Comparison of ENCODE assay signal across 2 cellular contexts in the genomic region with DNA sequence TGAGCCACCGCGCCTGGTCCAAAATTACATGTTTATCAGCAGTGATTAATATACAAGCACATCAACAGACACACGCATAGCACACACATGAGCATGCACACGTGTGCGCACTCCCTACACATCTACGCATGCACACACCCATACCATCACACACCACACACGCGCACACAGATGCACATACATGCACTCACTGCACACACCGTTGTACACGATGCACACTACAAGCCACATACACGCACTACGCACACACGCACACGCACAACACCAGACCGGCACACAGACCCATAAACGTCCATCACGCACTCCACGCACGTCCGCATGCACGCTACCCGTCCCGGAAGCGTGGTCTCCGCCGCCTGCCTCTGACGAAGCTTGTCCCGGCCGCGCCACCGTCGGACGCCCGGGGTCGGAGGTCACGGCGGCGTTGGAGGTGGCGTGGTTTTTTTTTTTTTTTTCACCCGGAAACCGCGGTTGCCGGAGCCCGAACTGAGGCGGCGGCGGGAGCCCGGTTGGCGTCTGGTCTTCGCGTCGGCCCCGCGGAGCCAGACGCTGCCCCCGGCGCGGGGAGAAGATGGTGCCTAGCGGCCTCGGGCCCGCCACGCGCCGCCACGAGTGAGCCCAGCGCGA.
TF ChIP-seq lines count a peak whose summit lies in the region.

A gene with protein sequence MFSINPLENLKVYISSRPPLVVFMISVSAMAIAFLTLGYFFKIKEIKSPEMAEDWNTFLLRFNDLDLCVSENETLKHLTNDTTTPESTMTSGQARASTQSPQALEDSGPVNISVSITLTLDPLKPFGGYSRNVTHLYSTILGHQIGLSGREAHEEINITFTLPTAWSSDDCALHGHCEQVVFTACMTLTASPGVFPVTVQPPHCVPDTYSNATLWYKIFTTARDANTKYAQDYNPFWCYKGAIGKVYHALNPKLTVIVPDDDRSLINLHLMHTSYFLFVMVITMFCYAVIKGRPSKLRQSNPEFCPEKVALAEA (plus strand): TSS at position 457 of the 627 bp plus-strand sequence. CDS start 20,641 bp downstream, outside the sequence.

TF ChIP-seq in HEK293, 187 proteins besides CTCF, POLR2A, EP300 and RAD21 (continued from another document and continues in another):
- TF ChIP-seq, protein P1, sequence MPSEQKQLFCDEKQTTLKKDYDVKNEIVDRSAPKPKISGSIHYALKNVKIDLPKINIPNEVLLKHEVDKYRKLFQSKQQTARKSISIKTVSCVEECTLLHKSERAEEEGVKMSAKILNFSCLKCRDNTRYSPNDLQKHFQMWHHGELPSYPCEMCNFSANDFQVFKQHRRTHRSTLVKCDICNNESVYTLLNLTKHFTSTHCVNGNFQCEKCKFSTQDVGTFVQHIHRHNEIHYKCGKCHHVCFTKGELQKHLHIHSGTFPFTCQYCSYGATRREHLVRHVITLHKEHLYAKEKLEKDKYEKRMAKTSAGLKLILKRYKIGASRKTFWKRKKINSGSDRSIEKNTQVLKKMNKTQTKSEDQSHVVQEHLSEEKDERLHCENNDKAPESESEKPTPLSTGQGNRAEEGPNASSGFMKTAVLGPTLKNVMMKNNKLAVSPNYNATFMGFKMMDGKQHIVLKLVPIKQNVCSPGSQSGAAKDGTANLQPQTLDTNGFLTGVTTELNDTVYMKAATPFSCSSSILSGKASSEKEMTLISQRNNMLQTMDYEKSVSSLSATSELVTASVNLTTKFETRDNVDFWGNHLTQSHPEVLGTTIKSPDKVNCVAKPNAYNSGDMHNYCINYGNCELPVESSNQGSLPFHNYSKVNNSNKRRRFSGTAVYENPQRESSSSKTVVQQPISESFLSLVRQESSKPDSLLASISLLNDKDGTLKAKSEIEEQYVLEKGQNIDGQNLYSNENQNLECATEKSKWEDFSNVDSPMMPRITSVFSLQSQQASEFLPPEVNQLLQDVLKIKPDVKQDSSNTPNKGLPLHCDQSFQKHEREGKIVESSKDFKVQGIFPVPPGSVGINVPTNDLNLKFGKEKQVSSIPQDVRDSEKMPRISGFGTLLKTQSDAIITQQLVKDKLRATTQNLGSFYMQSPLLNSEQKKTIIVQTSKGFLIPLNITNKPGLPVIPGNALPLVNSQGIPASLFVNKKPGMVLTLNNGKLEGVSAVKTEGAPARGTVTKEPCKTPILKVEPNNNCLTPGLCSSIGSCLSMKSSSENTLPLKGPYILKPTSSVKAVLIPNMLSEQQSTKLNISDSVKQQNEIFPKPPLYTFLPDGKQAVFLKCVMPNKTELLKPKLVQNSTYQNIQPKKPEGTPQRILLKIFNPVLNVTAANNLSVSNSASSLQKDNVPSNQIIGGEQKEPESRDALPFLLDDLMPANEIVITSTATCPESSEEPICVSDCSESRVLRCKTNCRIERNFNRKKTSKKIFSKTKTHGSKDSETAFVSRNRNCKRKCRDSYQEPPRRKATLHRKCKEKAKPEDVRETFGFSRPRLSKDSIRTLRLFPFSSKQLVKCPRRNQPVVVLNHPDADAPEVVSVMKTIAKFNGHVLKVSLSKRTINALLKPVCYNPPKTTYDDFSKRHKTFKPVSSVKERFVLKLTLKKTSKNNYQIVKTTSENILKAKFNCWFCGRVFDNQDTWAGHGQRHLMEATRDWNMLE (tag by site-specific recombination; conservative IDR thresholded peaks at IDR 0.05; ENCODE audit: low read depth) = no peak; the same call in 1 of the 2 replicates
- peak; percentile 97 for TF ChIP-seq ZNF335 (tag by site-specific recombination; conservative IDR thresholded peaks at IDR 0.05)
- TF ChIP-seq, protein P2, sequence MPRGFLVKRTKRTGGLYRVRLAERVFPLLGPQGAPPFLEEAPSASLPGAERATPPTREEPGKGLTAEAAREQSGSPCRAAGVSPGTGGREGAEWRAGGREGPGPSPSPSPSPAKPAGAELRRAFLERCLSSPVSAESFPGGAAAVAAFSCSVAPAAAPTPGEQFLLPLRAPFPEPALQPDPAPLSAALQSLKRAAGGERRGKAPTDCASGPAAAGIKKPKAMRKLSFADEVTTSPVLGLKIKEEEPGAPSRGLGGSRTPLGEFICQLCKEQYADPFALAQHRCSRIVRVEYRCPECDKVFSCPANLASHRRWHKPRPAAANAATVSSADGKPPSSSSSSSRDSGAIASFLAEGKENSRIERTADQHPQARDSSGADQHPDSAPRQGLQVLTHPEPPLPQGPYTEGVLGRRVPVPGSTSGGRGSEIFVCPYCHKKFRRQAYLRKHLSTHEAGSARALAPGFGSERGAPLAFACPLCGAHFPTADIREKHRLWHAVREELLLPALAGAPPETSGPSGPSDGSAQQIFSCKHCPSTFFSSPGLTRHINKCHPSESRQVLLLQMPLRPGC (tag by site-specific recombination; IDR thresholded peaks at IDR 0.05) = peak; percentile 86
- no peak for TF ChIP-seq MZF1 (tag by site-specific recombination; IDR thresholded peaks at IDR 0.05; ENCODE audit: borderline replicate concordance)
- no peak for TF ChIP-seq ZNF433 (tag by site-specific recombination; IDR thresholded peaks at IDR 0.05; ENCODE audit: low read depth)
- peak; percentile 48 for TF ChIP-seq KLF1 (tag by site-specific recombination; IDR thresholded peaks at IDR 0.05)
- TF ChIP-seq, protein P3, sequence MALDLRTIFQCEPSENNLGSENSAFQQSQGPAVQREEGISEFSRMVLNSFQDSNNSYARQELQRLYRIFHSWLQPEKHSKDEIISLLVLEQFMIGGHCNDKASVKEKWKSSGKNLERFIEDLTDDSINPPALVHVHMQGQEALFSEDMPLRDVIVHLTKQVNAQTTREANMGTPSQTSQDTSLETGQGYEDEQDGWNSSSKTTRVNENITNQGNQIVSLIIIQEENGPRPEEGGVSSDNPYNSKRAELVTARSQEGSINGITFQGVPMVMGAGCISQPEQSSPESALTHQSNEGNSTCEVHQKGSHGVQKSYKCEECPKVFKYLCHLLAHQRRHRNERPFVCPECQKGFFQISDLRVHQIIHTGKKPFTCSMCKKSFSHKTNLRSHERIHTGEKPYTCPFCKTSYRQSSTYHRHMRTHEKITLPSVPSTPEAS (tag by site-specific recombination; IDR thresholded peaks at IDR 0.05) = peak; percentile 99
- peak; percentile 16; the same call in 1 of the 2 replicates for TF ChIP-seq ZFP3 (tag by site-specific recombination; IDR thresholded peaks at IDR 0.05; ENCODE audit: low read depth)
- TF ChIP-seq, protein P4, sequence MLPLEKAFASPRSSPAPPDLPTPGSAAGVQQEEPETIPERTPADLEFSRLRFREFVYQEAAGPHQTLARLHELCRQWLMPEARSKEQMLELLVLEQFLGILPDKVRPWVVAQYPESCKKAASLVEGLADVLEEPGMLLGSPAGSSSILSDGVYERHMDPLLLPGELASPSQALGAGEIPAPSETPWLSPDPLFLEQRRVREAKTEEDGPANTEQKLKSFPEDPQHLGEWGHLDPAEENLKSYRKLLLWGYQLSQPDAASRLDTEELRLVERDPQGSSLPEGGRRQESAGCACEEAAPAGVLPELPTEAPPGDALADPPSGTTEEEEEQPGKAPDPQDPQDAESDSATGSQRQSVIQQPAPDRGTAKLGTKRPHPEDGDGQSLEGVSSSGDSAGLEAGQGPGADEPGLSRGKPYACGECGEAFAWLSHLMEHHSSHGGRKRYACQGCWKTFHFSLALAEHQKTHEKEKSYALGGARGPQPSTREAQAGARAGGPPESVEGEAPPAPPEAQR (tag by site-specific recombination; IDR thresholded peaks at IDR 0.05) = no peak

TF ChIP-seq in SK-N-SH treated with all-trans-retinoic acid at 6 μM for 48 hours, 23 proteins besides CTCF, POLR2A, EP300 and RAD21 (continued from another document):
- TF ChIP-seq ZC3H10 (CRISPR knock-in tag; IDR thresholded peaks at IDR 0.05) (no peak), OSR1 (CRISPR knock-in tag; IDR thresholded peaks at IDR 0.05) (no peak), ARNTL (CRISPR knock-in tag; IDR thresholded peaks at IDR 0.05; ENCODE audit: borderline replicate concordance, low read depth) (no peak), PPARA (CRISPR knock-in tag; IDR thresholded peaks at IDR 0.05; ENCODE audit: borderline replicate concordance) (no peak), TCF4 (CRISPR knock-in tag; IDR thresholded peaks at IDR 0.05; ENCODE audit: borderline replicate concordance) (peak; percentile 12; the same call in 1 of the 2 replicates)
- TF ChIP-seq, protein P5, sequence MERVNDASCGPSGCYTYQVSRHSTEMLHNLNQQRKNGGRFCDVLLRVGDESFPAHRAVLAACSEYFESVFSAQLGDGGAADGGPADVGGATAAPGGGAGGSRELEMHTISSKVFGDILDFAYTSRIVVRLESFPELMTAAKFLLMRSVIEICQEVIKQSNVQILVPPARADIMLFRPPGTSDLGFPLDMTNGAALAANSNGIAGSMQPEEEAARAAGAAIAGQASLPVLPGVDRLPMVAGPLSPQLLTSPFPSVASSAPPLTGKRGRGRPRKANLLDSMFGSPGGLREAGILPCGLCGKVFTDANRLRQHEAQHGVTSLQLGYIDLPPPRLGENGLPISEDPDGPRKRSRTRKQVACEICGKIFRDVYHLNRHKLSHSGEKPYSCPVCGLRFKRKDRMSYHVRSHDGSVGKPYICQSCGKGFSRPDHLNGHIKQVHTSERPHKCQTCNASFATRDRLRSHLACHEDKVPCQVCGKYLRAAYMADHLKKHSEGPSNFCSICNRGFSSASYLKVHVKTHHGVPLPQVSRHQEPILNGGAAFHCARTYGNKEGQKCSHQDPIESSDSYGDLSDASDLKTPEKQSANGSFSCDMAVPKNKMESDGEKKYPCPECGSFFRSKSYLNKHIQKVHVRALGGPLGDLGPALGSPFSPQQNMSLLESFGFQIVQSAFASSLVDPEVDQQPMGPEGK (CRISPR knock-in tag; IDR thresholded peaks at IDR 0.05; ENCODE audit: borderline replicate concordance) = no peak
- TF ChIP-seq, protein P6, sequence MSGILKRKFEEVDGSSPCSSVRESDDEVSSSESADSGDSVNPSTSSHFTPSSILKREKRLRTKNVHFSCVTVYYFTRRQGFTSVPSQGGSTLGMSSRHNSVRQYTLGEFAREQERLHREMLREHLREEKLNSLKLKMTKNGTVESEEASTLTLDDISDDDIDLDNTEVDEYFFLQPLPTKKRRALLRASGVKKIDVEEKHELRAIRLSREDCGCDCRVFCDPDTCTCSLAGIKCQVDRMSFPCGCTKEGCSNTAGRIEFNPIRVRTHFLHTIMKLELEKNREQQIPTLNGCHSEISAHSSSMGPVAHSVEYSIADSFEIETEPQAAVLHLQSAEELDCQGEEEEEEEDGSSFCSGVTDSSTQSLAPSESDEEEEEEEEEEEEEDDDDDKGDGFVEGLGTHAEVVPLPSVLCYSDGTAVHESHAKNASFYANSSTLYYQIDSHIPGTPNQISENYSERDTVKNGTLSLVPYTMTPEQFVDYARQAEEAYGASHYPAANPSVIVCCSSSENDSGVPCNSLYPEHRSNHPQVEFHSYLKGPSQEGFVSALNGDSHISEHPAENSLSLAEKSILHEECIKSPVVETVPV (CRISPR knock-in tag; IDR thresholded peaks at IDR 0.05) = no peak
- TF ChIP-seq, protein P7, sequence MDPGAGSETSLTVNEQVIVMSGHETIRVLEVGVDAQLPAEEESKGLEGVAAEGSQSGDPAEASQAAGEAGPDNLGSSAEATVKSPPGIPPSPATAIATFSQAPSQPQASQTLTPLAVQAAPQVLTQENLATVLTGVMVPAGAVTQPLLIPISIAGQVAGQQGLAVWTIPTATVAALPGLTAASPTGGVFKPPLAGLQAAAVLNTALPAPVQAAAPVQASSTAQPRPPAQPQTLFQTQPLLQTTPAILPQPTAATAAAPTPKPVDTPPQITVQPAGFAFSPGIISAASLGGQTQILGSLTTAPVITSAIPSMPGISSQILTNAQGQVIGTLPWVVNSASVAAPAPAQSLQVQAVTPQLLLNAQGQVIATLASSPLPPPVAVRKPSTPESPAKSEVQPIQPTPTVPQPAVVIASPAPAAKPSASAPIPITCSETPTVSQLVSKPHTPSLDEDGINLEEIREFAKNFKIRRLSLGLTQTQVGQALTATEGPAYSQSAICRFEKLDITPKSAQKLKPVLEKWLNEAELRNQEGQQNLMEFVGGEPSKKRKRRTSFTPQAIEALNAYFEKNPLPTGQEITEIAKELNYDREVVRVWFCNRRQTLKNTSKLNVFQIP (CRISPR knock-in tag; IDR thresholded peaks at IDR 0.05; ENCODE audit: borderline replicate concordance, low read depth) = no peak
TF ChIP-seq in SK-N-SH treated with all-trans-retinoic acid at 6 μM for 48 hours: peak in this region for 3.
